22 cellular contexts compared by ENCODE assay signal in genomic region chr5:123515904-123516303, GRCh38. TPM values are rescaled to one million over a fixed set of nuclear protein-coding genes. Genes with fewer than 3 reads are reported as not detected.
A peak's percentile ranks its signal among the peaks of the same experiment; 100 is the strongest.
DNase-seq lines count a peak whose midpoint lies in the region; ATAC-seq, FAIRE-seq and TF ChIP-seq lines count a peak whose summit lies in the region.
"Had no signal": no experiment of that assay in that cellular context is flagged by ENCODE, and none has a peak within 500 bp of the region (broad histone marks: within the 10 kb centered on the region; RNA-seq: fewer than 3 reads in every experiment).

No MANE protein-coding gene starts in this region.

- H3K27me3 ChIP-seq in CD4-positive, alpha-beta memory T cell (ENCODE audit: insufficient read depth, low read length): no peaks in the 10 kb centered on the region
- no peaks in the 10 kb centered on the region for H3K27me3 ChIP-seq in Caco-2 (replicated peaks; ENCODE audit: control insufficient read depth, insufficient read depth, low read length)
- H3K27me3 ChIP-seq: adrenal gland, BE2C, heart left ventricle, tibial artery had no signal

- intact Hi-C loops in CD4-positive, alpha-beta memory T cell (cut with micrococcal nuclease): loop anchor here (10.0 kb wide), 1 partner anchor 671 kb away; the partner anchor contains the start of gene SNX24
- intact Hi-C loops in Caco-2 (cut with micrococcal nuclease; ENCODE audit: unreplicated experiment): no loop called here

- no peak for TF ChIP-seq POLR2A in GM12892 (IDR thresholded peaks at IDR 0.05; ENCODE audit: low read depth, low read length)
- TF ChIP-seq POLR2A in H54 (IDR thresholded peaks at IDR 0.05; ENCODE audit: low read depth, low read length): no peak

- peaks cover 55% of the 10 kb centered on the region for H3K4me1 ChIP-seq in CD4-positive, alpha-beta memory T cell (ENCODE audit: insufficient read depth, low read length)
- peaks cover 14% of the 10 kb centered on the region; the same call in 1 of the 2 replicates for H3K4me1 ChIP-seq in Caco-2
- H3K4me1 ChIP-seq: BE2C, prostate gland had no signal

- peaks cover 0 to 9% of the 10 kb centered on the region in 2 donors for H3K36me3 Mint-ChIP-seq in CD4-positive, alpha-beta memory T cell
- H3K36me3 Mint-ChIP-seq in activated CD8-positive, alpha-beta T cell treated with anti-CD3 and anti-CD28 coated beads, Interleukin-2, amount 10 ng/mL, durations not matched to agents 7 days and 5 days (ENCODE audit: low read depth): peaks cover 22% of the 10 kb centered on the region
- H3K36me3 Mint-ChIP-seq in mesothelial cell of epicardium (no peaks in the 10 kb centered on the region), Caco-2 (ENCODE audit: insufficient read depth, unreplicated experiment) (peaks cover 17% of the 10 kb centered on the region)

- POLR2A ChIA-PET in CD4-positive, alpha-beta memory T cell (lab: Charles Lee; ENCODE audit: partially characterized antibody): interaction anchor here (10.4 kb wide), 1 partner anchor 93 kb away, joined by 181 read pairs; the partner anchor contains the start of gene CEP120
- POLR2A ChIA-PET in activated CD8-positive, alpha-beta T cell treated with anti-CD3 and anti-CD28 coated beads, Interleukin-2, amount 10 ng/mL, durations not matched to agents 7 days and 5 days (lab: Charles Lee): no interaction called here
- POLR2A ChIA-PET in Caco-2 (lab: Charles Lee): no interaction called here

- peak; percentile 34 for ATAC-seq in activated CD8-positive, alpha-beta T cell treated with anti-CD3 and anti-CD28 coated beads, Interleukin-2, amount 10 ng/mL, durations not matched to agents 7 days and 5 days
- ATAC-seq: heart left ventricle, lower lobe of right lung had no signal

- FAIRE-seq in GM12892 (lab: Jason Lieb, UNC): peak; percentile 53
- no peak for FAIRE-seq in H54 (lab: Jason Lieb, UNC)
- FAIRE-seq: GM18507 had no signal

- TF ChIP-seq CTCF in mesothelial cell of epicardium (IDR thresholded peaks at IDR 0.05; ENCODE audit: unreplicated experiment) (no peak), Caco-2 (IDR thresholded peaks at IDR 0.05; ENCODE audit: insufficient read depth in 1 of 2, low read depth in 1 of 2, low read length in 1 of 2, severe bottlenecking in 1 of 2, unreplicated experiment in 1 of 2) (no peak)

- no peak overlapping the region for H3K4me3 ChIP-seq in CD4-positive, alpha-beta memory T cell (ENCODE audit: low read length in 2 of 2)
- H3K4me3 ChIP-seq in Caco-2 (ENCODE audit: low read depth, low read length): no peak overlapping the region
- H3K4me3 ChIP-seq: adrenal gland, heart left ventricle, lower lobe of right lung, prostate gland, skin epidermis, tibial artery had no signal

- no TSS peak for BruUV-seq in Caco-2 (replicated peaks; lab: Mats Ljungman, UMichigan)

- H3K4me1 Mint-ChIP-seq in CD4-positive, alpha-beta memory T cell: peaks cover 40 to 72% (median 56%) of the 10 kb centered on the region in 4 donors
- peaks cover 61% of the 10 kb centered on the region for H3K4me1 Mint-ChIP-seq in activated CD8-positive, alpha-beta T cell treated with anti-CD3 and anti-CD28 coated beads, Interleukin-2, amount 10 ng/mL, durations not matched to agents 7 days and 5 days (ENCODE audit: low read depth)
- H3K4me1 Mint-ChIP-seq in mesothelial cell of epicardium: peaks cover 51% of the 10 kb centered on the region
- H3K4me1 Mint-ChIP-seq in Caco-2 (ENCODE audit: low read depth, unreplicated experiment): peaks cover 7% of the 10 kb centered on the region

- no peaks in the 10 kb centered on the region for H3K27me3 Mint-ChIP-seq in CD4-positive, alpha-beta memory T cell
- H3K27me3 Mint-ChIP-seq in activated CD8-positive, alpha-beta T cell treated with anti-CD3 and anti-CD28 coated beads, Interleukin-2, amount 10 ng/mL, durations not matched to agents 7 days and 5 days (ENCODE audit: low read depth): no peaks in the 10 kb centered on the region
- H3K27me3 Mint-ChIP-seq in mesothelial cell of epicardium (ENCODE audit: low read depth): no peaks in the 10 kb centered on the region
- no peaks in the 10 kb centered on the region for H3K27me3 Mint-ChIP-seq in Caco-2 (ENCODE audit: insufficient read depth, unreplicated experiment)

- no peaks in the 10 kb centered on the region for H3K9me3 ChIP-seq in CD4-positive, alpha-beta memory T cell (ENCODE audit: control insufficient read depth in 1 of 2, low read length in 2 of 2)
- no peaks in the 10 kb centered on the region for H3K9me3 ChIP-seq in Caco-2
- H3K9me3 ChIP-seq: adrenal gland, BE2C, heart left ventricle, lower lobe of right lung, prostate gland, tibial artery had no signal

- no peaks in the 10 kb centered on the region for H3K36me3 ChIP-seq in CD4-positive, alpha-beta memory T cell (ENCODE audit: insufficient read depth, low read length)
- H3K36me3 ChIP-seq in Caco-2 (ENCODE audit: control insufficient read depth, insufficient read depth, low read length): no peaks in the 10 kb centered on the region
- H3K36me3 ChIP-seq: adrenal gland, BE2C, heart left ventricle, lower lobe of right lung, prostate gland, tibial artery had no signal

- peak overlapping the region in 7 of 8 donors; percentile 1 to 54 (median 21) for H3K4me3 Mint-ChIP-seq in CD4-positive, alpha-beta memory T cell
- H3K4me3 Mint-ChIP-seq in activated CD8-positive, alpha-beta T cell treated with anti-CD3 and anti-CD28 coated beads, Interleukin-2, amount 10 ng/mL, durations not matched to agents 7 days and 5 days: peak overlapping the region; percentile 53
- H3K4me3 Mint-ChIP-seq in mesothelial cell of epicardium (no peak overlapping the region), Caco-2 (ENCODE audit: unreplicated experiment) (no peak overlapping the region)

- H3K9me3 Mint-ChIP-seq in CD4-positive, alpha-beta memory T cell: no peaks in the 10 kb centered on the region
- no peaks in the 10 kb centered on the region for H3K9me3 Mint-ChIP-seq in activated CD8-positive, alpha-beta T cell treated with anti-CD3 and anti-CD28 coated beads, Interleukin-2, amount 10 ng/mL, durations not matched to agents 7 days and 5 days (ENCODE audit: insufficient read depth)
- H3K9me3 Mint-ChIP-seq in mesothelial cell of epicardium (no peaks in the 10 kb centered on the region), Caco-2 (ENCODE audit: unreplicated experiment) (no peaks in the 10 kb centered on the region)

- peak overlapping the region; percentile 3 to 88 (median 45) for H3K27ac Mint-ChIP-seq in CD4-positive, alpha-beta memory T cell
- H3K27ac Mint-ChIP-seq in activated CD8-positive, alpha-beta T cell treated with anti-CD3 and anti-CD28 coated beads, Interleukin-2, amount 10 ng/mL, durations not matched to agents 7 days and 5 days: peak overlapping the region; percentile 40
- H3K27ac Mint-ChIP-seq in mesothelial cell of epicardium (peak overlapping the region; percentile 10), Caco-2 (ENCODE audit: unreplicated experiment) (no peak overlapping the region)

- DNase-seq in CD4-positive, alpha-beta memory T cell: peak; percentile 50 to 77 (median 64)
- DNase-seq in GM12892 (ENCODE audit: insufficient read length) (no peak), mesothelial cell of epicardium (ENCODE audit: low spot score in 2 of 2, unreplicated experiment in 2 of 2) (no peak), NCI-H146 treated with DMSO at 0.1 percent for 48 hours (lab: John Stamatoyannopoulos, UW; ENCODE audit: unreplicated experiment) (no peak), H54 (ENCODE audit: insufficient read length, low spot score) (no peak), Caco-2 (no peak)
- peak; percentile 33 for DNase-seq in activated CD8-positive, alpha-beta T cell treated with anti-CD3 and anti-CD28 coated beads, Interleukin-2, amount 10 ng/mL, durations not matched to agents 7 days and 5 days
- DNase-seq: adrenal gland; BE2C; caudate nucleus; DMS53; effector CD8-positive, alpha-beta T cell; HCEC 1CT; heart left ventricle; lower lobe of right lung; NCI-H1436; NCI-H82; stimulated activated CD4-positive, alpha-beta T cell treated with anti-CD3 and anti-CD28 coated beads, Interleukin-4, amount 100 ng/mL, for 1 hour; tibial artery had no signal

- CTCF ChIA-PET in CD4-positive, alpha-beta memory T cell (lab: Charles Lee; ENCODE audit: partially characterized antibody): no interaction called here
- CTCF ChIA-PET in activated CD8-positive, alpha-beta T cell treated with anti-CD3 and anti-CD28 coated beads, Interleukin-2, amount 10 ng/mL, durations not matched to agents 7 days and 5 days (lab: Charles Lee): no interaction called here
- CTCF ChIA-PET in Caco-2 (lab: Charles Lee): no interaction called here

- H3K27ac ChIP-seq in CD4-positive, alpha-beta memory T cell (ENCODE audit: low read depth, low read length): no peak overlapping the region
- H3K27ac ChIP-seq: adrenal gland, heart left ventricle, lower lobe of right lung, prostate gland, skin epidermis, tibial artery had no signal

RNA-seq across cellular contexts. Expression of gene CSNK1G3, which starts 3.9 kb away (rescaled TPM):
- 10 to 100 TPM; 86.5 to 93.0 TPM for total RNA-seq in CD4-positive, alpha-beta memory T cell
- polyA plus RNA-seq in CD4-positive, alpha-beta memory T cell: 10 to 100 TPM; 23.2 to 26.4 TPM
- 14.8 TPM for polyA plus RNA-seq in GM12892 (2012; ENCODE audit: missing spikeins)
- total RNA-seq in activated CD8-positive, alpha-beta T cell treated with anti-CD3 and anti-CD28 coated beads, Interleukin-2, amount 10 ng/mL, durations not matched to agents 7 days and 5 days: 10 to 100 TPM; 26.9 to 28.6 TPM
- 60.9 to 67.0 TPM (median 63.9 TPM) in 3 replicates for total RNA-seq in mesothelial cell of epicardium
- total RNA-seq in Caco-2 (2022): 39.4 and 40.4 TPM in 2 replicates

Comparison
In these comparisons a context has a peak if more than half of its experiments do, and no peak if none do; other contexts are left out.
1. DNase-seq: peak in CD4-positive, alpha-beta memory T cell (5 of 5) and activated CD8-positive, alpha-beta T cell treated with anti-CD3 and anti-CD28 coated beads, Interleukin-2, amount 10 ng/mL, durations not matched to agents 7 days and 5 days (single experiment); none in GM12892 (single experiment), mesothelial cell of epicardium (0 of 2), NCI-H146 treated with DMSO at 0.1 percent for 48 hours (single experiment), H54 (single experiment) and Caco-2 (0 of 2).
2. H3K4me3 Mint-ChIP-seq: peak in CD4-positive, alpha-beta memory T cell (7 of 8) and activated CD8-positive, alpha-beta T cell treated with anti-CD3 and anti-CD28 coated beads, Interleukin-2, amount 10 ng/mL, durations not matched to agents 7 days and 5 days (single experiment); none in mesothelial cell of epicardium (single experiment) and Caco-2 (single experiment).